In genomic region chr15:91942676-91943417, GRCh38 we compare ENCODE assay signal across 9 cellular contexts.
DNase-seq lines count a peak whose midpoint lies in the region; ATAC-seq and TF ChIP-seq lines count a peak whose summit lies in the region.
"Had no signal": no experiment of that assay in that cellular context is flagged by ENCODE, and none has a peak within 500 bp of the region (broad histone marks: within the 10 kb centered on the region; RNA-seq: fewer than 3 reads in every experiment).

No MANE protein-coding gene starts in this region.

- no peaks in the 10 kb centered on the region for H3K23me2 ChIP-seq in H9 (ENCODE audit: insufficient read length, low read depth, low read length, poor library complexity, severe bottlenecking)

- no peak overlapping the region for H3K4me3 Mint-ChIP-seq in H9
- H3K4me3 Mint-ChIP-seq: naive B cell had no signal

- TF ChIP-seq CTCF in H9 (conservative IDR thresholded peaks at IDR 0.05) (no peak), spleen (IDR thresholded peaks at IDR 0.05 in 8 of 11, conservative IDR thresholded peaks at IDR 0.05 in 3 of 11) (no peak)

- peak overlapping the region; percentile 5 to 93 (median 80); a peak in 3 of 7 replicates for H3K27ac Mint-ChIP-seq in H9
- no peak overlapping the region for H3K27ac Mint-ChIP-seq in activated naive CD4-positive, alpha-beta T cell treated with anti-CD3 and anti-CD28 coated beads, Interleukin-2, amount 50 U/mL, for 72 hours

- H3K79me2 ChIP-seq in H9 (ENCODE audit: insufficient read depth, low read length) = no peaks in the 10 kb centered on the region

- H2BK15ac ChIP-seq in H9 (ENCODE audit: low read depth, low read length) = no peak overlapping the region

- no peak overlapping the region for H4K91ac ChIP-seq in H9 (ENCODE audit: insufficient read length, low read depth, low read length)

- no peak overlapping the region for H3T11ph ChIP-seq in H9 (ENCODE audit: low read length)

- H2BK20ac ChIP-seq in H9 (ENCODE audit: low read depth, low read length, poor library complexity, severe bottlenecking) = no peak overlapping the region

- H3K9ac ChIP-seq in H9 (ENCODE audit: extremely low read depth, insufficient read length, low read length) = no peak overlapping the region

- intact Hi-C loops in left ventricle myocardium superior (cut with micrococcal nuclease) = no loop called here
- intact Hi-C loops in spleen (cut with DNase I; ENCODE audit: low total_unique reads) = no loop called here

- no peak overlapping the region for H3K23ac ChIP-seq in H9 (ENCODE audit: insufficient read length, low read depth, low read length)

- H3K14ac ChIP-seq in H9 (ENCODE audit: insufficient read depth, low read length) = no peak overlapping the region

- H3K9me3 ChIP-seq in H9 (ENCODE audit: control insufficient read depth, low read depth, low read length) (no peaks in the 10 kb centered on the region), spleen (no peaks in the 10 kb centered on the region), SJCRH30 (replicated peaks) (no peaks in the 10 kb centered on the region)

- H3K4me1 ChIP-seq in H9 (ENCODE audit: insufficient read depth, low read length) (peaks cover under 1% of the 10 kb centered on the region; the same call in 1 of the 2 replicates), spleen (peaks cover 32 to 92% (median 68%) of the 10 kb centered on the region in 6 donors), SJCRH30 (no peaks in the 10 kb centered on the region)

- H3K79me1 ChIP-seq in H9 (ENCODE audit: insufficient read depth, low read depth, low read length, poor library complexity, severe bottlenecking) = peaks cover 3% of the 10 kb centered on the region

- H3K4me3 ChIP-seq in spleen (peak overlapping the region in 2 of 8 donors; percentile 6 to 45), SJCRH30 (no peak overlapping the region)

- H2BK12ac ChIP-seq in H9 (ENCODE audit: insufficient read length, low read depth, low read length) = no peak overlapping the region

- WGBS in H9 (ENCODE audit: extremely low coverage, insufficient read length, low lambda C conversion rate) = no CpG with 5 or more reads among the region's 10 CpGs
- WGBS in spleen, 5 donors = 27 to 37% (median 29%) methylated on average over 10 of the region's 10 CpGs

- peak; percentile 97 for DNase-seq in CD1c-positive myeloid dendritic cell (ENCODE audit: extremely low spot score)
- DNase-seq in H9 = no peak
- DNase-seq in NCI-H2196 (lab: John Stamatoyannopoulos, UW; ENCODE audit: unreplicated experiment) = peak; percentile 67
- peak in 1 of 2 donors; percentile 29 for DNase-seq in activated naive CD4-positive, alpha-beta T cell treated with anti-CD3 and anti-CD28 coated beads, Interleukin-2, amount 50 U/mL, for 72 hours (ENCODE audit: low spot score in 2 of 2)
- peak; percentile 78 for DNase-seq in left ventricle myocardium superior
- DNase-seq in spleen = no peak
- DNase-seq in SJCRH30 = no peak
- DNase-seq: naive B cell had no signal

- H3K27me3 ChIP-seq in H9 (ENCODE audit: insufficient read depth, low read length) = no peaks in the 10 kb centered on the region
- peaks cover 0 to 6% (median 0%) of the 10 kb centered on the region in 7 donors for H3K27me3 ChIP-seq in spleen (replicated peaks in 1 of 7)
- no peaks in the 10 kb centered on the region for H3K27me3 ChIP-seq in SJCRH30

- H3K9me3 Mint-ChIP-seq in H9 = no peaks in the 10 kb centered on the region
- no peaks in the 10 kb centered on the region for H3K9me3 Mint-ChIP-seq in activated naive CD4-positive, alpha-beta T cell treated with anti-CD3 and anti-CD28 coated beads, Interleukin-2, amount 50 U/mL, for 72 hours

- H4K5ac ChIP-seq in H9 (ENCODE audit: insufficient read length, low read depth, low read length) = no peak overlapping the region

- H2BK5ac ChIP-seq in H9 (ENCODE audit: insufficient read length, low read length) = no peak overlapping the region

- H3K4ac ChIP-seq in H9 (ENCODE audit: low read depth, low read length) = no peak overlapping the region

- H3K27me3 Mint-ChIP-seq in H9 (ENCODE audit: low read depth) = no peaks in the 10 kb centered on the region

- H2AK5ac ChIP-seq in H9 (ENCODE audit: insufficient read length, low read length) = no peak overlapping the region

- no peak overlapping the region for H2AFZ ChIP-seq in H9 (ENCODE audit: low read length)

- H3K36me3 Mint-ChIP-seq in H9 (ENCODE audit: insufficient read depth in 1 of 3, low read depth in 3 of 3) = peaks cover 0 to 4% (median 3%) of the 10 kb centered on the region in 3 experiments; a peak in 2 of 7 replicates
- no peaks in the 10 kb centered on the region for H3K36me3 Mint-ChIP-seq in activated naive CD4-positive, alpha-beta T cell treated with anti-CD3 and anti-CD28 coated beads, Interleukin-2, amount 50 U/mL, for 72 hours
- H3K36me3 Mint-ChIP-seq: naive B cell had no signal

- ATAC-seq in activated naive CD4-positive, alpha-beta T cell treated with anti-CD3 and anti-CD28 coated beads, Interleukin-2, amount 50 U/mL, for 72 hours = peak; percentile 62 to 82
- peak; percentile 83 for ATAC-seq in left ventricle myocardium superior
- ATAC-seq in HG02623 (IDR thresholded peaks at IDR 0.05; ENCODE audit: unreplicated experiment) = no peak

- H3K56ac ChIP-seq in H9 (ENCODE audit: insufficient read length, low read depth, low read length) = no peak overlapping the region

- H3K18ac ChIP-seq in H9 (ENCODE audit: insufficient read length, low read depth, low read length) = no peak overlapping the region

- TF ChIP-seq POLR2A in spleen (IDR thresholded peaks at IDR 0.05) = no peak

- H3K27ac ChIP-seq in H9 (ENCODE audit: insufficient read length, low read depth, low read length) = no peak overlapping the region
- peak overlapping the region in 7 of 8 donors; percentile 66 to 86 (median 73) for H3K27ac ChIP-seq in spleen
- H3K27ac ChIP-seq in SJCRH30 = no peak overlapping the region

- no peak overlapping the region for H2BK120ac ChIP-seq in H9 (ENCODE audit: low read depth, low read length, poor library complexity, severe bottlenecking)

- no peak overlapping the region for H4K8ac ChIP-seq in H9 (replicated peaks; ENCODE audit: insufficient read length, low read depth, low read length)

- H3K4me2 ChIP-seq in H9 (ENCODE audit: insufficient read depth, insufficient read length, low read length) = no peak overlapping the region

- no peaks in the 10 kb centered on the region for H3K36me3 ChIP-seq in spleen
- no peaks in the 10 kb centered on the region for H3K36me3 ChIP-seq in SJCRH30

- peaks cover 61 to 69% of the 10 kb centered on the region in 2 experiments for H3K4me1 Mint-ChIP-seq in H9
- H3K4me1 Mint-ChIP-seq: naive B cell had no signal

- no peaks in the 10 kb centered on the region for H4K20me1 ChIP-seq in H9 (ENCODE audit: control insufficient read depth, insufficient read depth, insufficient read length)

Comparison
In these comparisons a context has a peak if more than half of its experiments do, and no peak if none do; other contexts are left out.
1. DNase-seq: peak in CD1c-positive myeloid dendritic cell (single experiment), NCI-H2196 (single experiment) and left ventricle myocardium superior (single experiment); none in H9 (single experiment), spleen (single experiment) and SJCRH30 (0 of 2).
2. H3K27ac ChIP-seq: peak in spleen (7 of 8); none in H9 (single experiment) and SJCRH30 (single experiment).
3. H3K27ac Mint-ChIP-seq: peak in H9 (3 of 3); none in activated naive CD4-positive, alpha-beta T cell treated with anti-CD3 and anti-CD28 coated beads, Interleukin-2, amount 50 U/mL, for 72 hours (0 of 2).